ENCODE assay signal across 15 cellular contexts in the genomic region with DNA sequence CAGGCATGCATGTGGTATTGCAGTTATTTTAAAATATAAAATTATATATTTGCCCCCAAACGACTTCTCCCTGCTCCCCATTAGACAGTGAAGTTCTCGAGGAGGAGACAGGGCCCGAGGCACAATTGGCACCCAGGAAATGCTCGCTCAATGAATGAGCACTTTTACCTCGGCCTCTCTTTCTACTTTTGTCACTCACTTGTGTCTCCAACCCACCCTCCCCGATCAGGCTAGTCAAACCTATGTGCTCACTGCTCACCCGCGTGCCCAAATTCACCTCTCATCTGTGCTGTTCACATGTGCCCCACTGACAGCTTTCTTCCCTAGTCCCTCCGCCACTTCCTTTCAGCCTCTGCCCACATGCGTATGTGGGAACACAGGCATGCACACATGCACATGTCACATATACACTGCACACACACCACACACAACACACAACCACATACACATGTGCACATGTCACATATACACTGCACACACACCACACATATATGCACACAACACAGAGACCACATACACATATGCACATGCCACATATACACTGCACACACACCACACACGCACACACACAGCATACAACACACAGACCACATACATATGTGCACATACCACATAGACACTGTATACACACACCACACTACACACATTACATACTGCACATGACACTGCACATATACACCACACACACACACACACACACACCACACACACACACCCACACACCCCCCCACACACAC. TPM values are rescaled to one million over a fixed set of nuclear protein-coding genes. Genes with fewer than 3 reads are reported as not detected.
DNase-seq lines count a peak whose midpoint lies in the region; ATAC-seq and TF ChIP-seq lines count a peak whose summit lies in the region.
"Had no signal": no experiment of that assay in that cellular context is flagged by ENCODE, and none has a peak within 500 bp of the region (broad histone marks: within the 10 kb centered on the region; RNA-seq: fewer than 3 reads in every experiment).

No MANE protein-coding gene starts in this region.

- no peaks in the 10 kb centered on the region for H3K79me2 ChIP-seq in mesendoderm (ENCODE audit: control insufficient read depth, insufficient read depth, low read length)

- TF ChIP-seq EP300 in transverse colon (IDR thresholded peaks at IDR 0.05; ENCODE audit: low read depth): no peak

- H2BK5ac ChIP-seq in IMR-90 (ENCODE audit: low read depth, low read length, poor library complexity, severe bottlenecking) (peak overlapping the region; percentile 51), mesendoderm (ENCODE audit: low read length) (peak overlapping the region; percentile 45)

- H3K4ac ChIP-seq in IMR-90 (ENCODE audit: low read depth, low read length): no peak overlapping the region
- no peak overlapping the region for H3K4ac ChIP-seq in mesendoderm (ENCODE audit: low read depth, low read length)

- H4K8ac ChIP-seq in IMR-90 (ENCODE audit: low read depth in 2 of 2, low read length in 2 of 2) (no peak overlapping the region), mesendoderm (ENCODE audit: low read depth, low read length) (no peak overlapping the region)

- POLR2A ChIA-PET in IMR-90 (lab: Charles Lee; ENCODE audit: unreplicated experiment): no interaction called here
- POLR2A ChIA-PET in activated CD8-positive, alpha-beta T cell treated with anti-CD3 and anti-CD28 coated beads for 36 hours (lab: Charles Lee): no interaction called here

- TF ChIP-seq CTCF in IMR-90 (conservative IDR thresholded peaks at IDR 0.05; ENCODE audit: low read depth, low read length) (no peak), transverse colon (IDR thresholded peaks at IDR 0.05) (no peak)
- TF ChIP-seq CTCF in activated CD8-positive, alpha-beta T cell treated with anti-CD3 and anti-CD28 coated beads for 36 hours (IDR thresholded peaks at IDR 0.05): no peak

- no peaks in the 10 kb centered on the region for H3K27me3 Mint-ChIP-seq in activated CD8-positive, alpha-beta T cell treated with anti-CD3 and anti-CD28 coated beads for 36 hours
- H3K27me3 Mint-ChIP-seq: CD4-positive, alpha-beta memory T cell had no signal

- H2BK15ac ChIP-seq in IMR-90 (ENCODE audit: low read depth, low read length): no peak overlapping the region
- no peak overlapping the region for H2BK15ac ChIP-seq in mesendoderm (replicated peaks; ENCODE audit: low read depth)

- in situ Hi-C loops in IMR-90 (cut with MboI; ENCODE audit: low sequenced_read_pairs): no loop called here
- in situ Hi-C loops in transverse colon (cut with MboI; ENCODE audit: low pct_ligation_motif_present in 1 of 4, low pct_unique_long_range_greater_than_20kb in 1 of 4, low sequenced_read_pairs in 3 of 4): no loop called here

- H3K23ac ChIP-seq in IMR-90 (ENCODE audit: low read depth, low read length) (no peak overlapping the region), mesendoderm (ENCODE audit: low read length) (peak overlapping the region; percentile 66)

- no peak for TF ChIP-seq RAD21 in IMR-90 (IDR thresholded peaks at IDR 0.05; ENCODE audit: low read length)

- dilution Hi-C loops in IMR-90 (cut with HindIII; ENCODE audit: low sequenced_read_pairs, unreplicated experiment): no loop called here

- ATAC-seq in IMR-90 (ENCODE audit: low read depth) (no peak), sciatic nerve (no peak), GM21825 (IDR thresholded peaks at IDR 0.05; ENCODE audit: unreplicated experiment) (no peak)
- no peak for ATAC-seq in activated CD8-positive, alpha-beta T cell treated with anti-CD3 and anti-CD28 coated beads for 36 hours

- CTCF ChIA-PET in IMR-90 (lab: Yijun Ruan, JAX): no interaction called here
- CTCF ChIA-PET in activated CD8-positive, alpha-beta T cell treated with anti-CD3 and anti-CD28 coated beads for 36 hours (lab: Charles Lee): no interaction called here

- H3K14ac ChIP-seq in IMR-90 (replicated peaks; ENCODE audit: low read depth, low read length): no peak overlapping the region

- H3K18ac ChIP-seq in IMR-90 (ENCODE audit: low read depth, low read length) (no peak overlapping the region), mesendoderm (ENCODE audit: low read length) (no peak overlapping the region)

- no peak overlapping the region for H4K5ac ChIP-seq in IMR-90 (ENCODE audit: low read depth, low read length)
- H4K5ac ChIP-seq in mesendoderm (ENCODE audit: low read length): no peak overlapping the region

- H3K27ac Mint-ChIP-seq in activated CD8-positive, alpha-beta T cell treated with anti-CD3 and anti-CD28 coated beads for 36 hours: no peak overlapping the region
- H3K27ac Mint-ChIP-seq: CD4-positive, alpha-beta memory T cell had no signal

- no peak overlapping the region for H2AFZ ChIP-seq in IMR-90 (replicated peaks; ENCODE audit: low read length, poor library complexity)
- H2AFZ ChIP-seq: GM23248 had no signal

- peak overlapping the region; percentile 51; the same call in 1 of the 2 replicates for H2AK5ac ChIP-seq in IMR-90 (ENCODE audit: low read depth, low read length)
- H2AK5ac ChIP-seq in mesendoderm (ENCODE audit: low read length): no peak overlapping the region

- H3K27ac ChIP-seq in BLaER1 treated with 17β-estradiol and CSF1 and Interleukin-3, amounts not matched to agents 10 nM and 100 nM: no peak overlapping the region
- H3K27ac ChIP-seq in IMR-90 (ENCODE audit: insufficient read depth, low read length) (no peak overlapping the region), mesendoderm (ENCODE audit: low read depth, low read length) (no peak overlapping the region), transverse colon (no peak overlapping the region)
- H3K27ac ChIP-seq: C4-2B, GM23248 had no signal

- H3K9me3 ChIP-seq in BLaER1 treated with 17β-estradiol and CSF1 and Interleukin-3, amounts not matched to agents 10 nM and 100 nM (replicated peaks in 1 of 11): no peaks in the 10 kb centered on the region
- H3K9me3 ChIP-seq in IMR-90 (ENCODE audit: control insufficient read depth, insufficient read depth, low read length): no peaks in the 10 kb centered on the region
- H3K9me3 ChIP-seq in transverse colon: no peaks in the 10 kb centered on the region

- no peaks in the 10 kb centered on the region for H3K9me3 Mint-ChIP-seq in activated CD8-positive, alpha-beta T cell treated with anti-CD3 and anti-CD28 coated beads for 36 hours
- H3K9me3 Mint-ChIP-seq: CD4-positive, alpha-beta memory T cell had no signal

- BruUV-seq in IMR-90 (replicated peaks; lab: Mats Ljungman, UMichigan): no TSS peak

- H3K56ac ChIP-seq in IMR-90 (ENCODE audit: extremely low read depth, insufficient read depth, low read length) (no peak overlapping the region), mesendoderm (ENCODE audit: low read length) (no peak overlapping the region)

- WGBS in IMR-90 (ENCODE audit: extremely low coverage in 2 of 2, insufficient read length in 1 of 2), 2 experiments: 84% methylated on average over 7 of the region's 11 CpGs; no CpG with 5 or more reads in 1 of the 2 experiments
- no CpG with 5 or more reads among the region's 11 CpGs for WGBS in mesendoderm (ENCODE audit: extremely low coverage, insufficient coverage, low lambda C conversion rate)
- 87 to 93% methylated on average over 11 of the region's 11 CpGs for WGBS in transverse colon (ENCODE audit: low coverage in 1 of 2), 2 donors

- no peaks in the 10 kb centered on the region for H4K20me1 ChIP-seq in BLaER1 treated with 17β-estradiol and CSF1 and Interleukin-3, amounts not matched to agents 10 nM and 100 nM
- no peaks in the 10 kb centered on the region for H4K20me1 ChIP-seq in IMR-90 (ENCODE audit: insufficient read depth, low read length)

- no peaks in the 10 kb centered on the region for H3K36me3 Mint-ChIP-seq in activated CD8-positive, alpha-beta T cell treated with anti-CD3 and anti-CD28 coated beads for 36 hours (ENCODE audit: low read depth)
- H3K36me3 Mint-ChIP-seq: CD4-positive, alpha-beta memory T cell had no signal

- no peak overlapping the region for H3K9ac ChIP-seq in BLaER1 treated with 17β-estradiol and CSF1 and Interleukin-3, amounts not matched to agents 10 nM and 100 nM
- H3K9ac ChIP-seq in IMR-90 (ENCODE audit: low read depth, low read length): no peak overlapping the region
- H3K9ac ChIP-seq in mesendoderm (ENCODE audit: low read length): no peak overlapping the region
- H3K9ac ChIP-seq: GM23248 had no signal

- no peaks in the 10 kb centered on the region for H3K27me3 ChIP-seq in BLaER1 treated with 17β-estradiol and CSF1 and Interleukin-3, amounts not matched to agents 10 nM and 100 nM
- H3K27me3 ChIP-seq in IMR-90 (ENCODE audit: control insufficient read depth, insufficient read depth, low read length) (peaks cover 2% of the 10 kb centered on the region), mesendoderm (ENCODE audit: insufficient read depth, low read length, poor library complexity) (no peaks in the 10 kb centered on the region), transverse colon (no peaks in the 10 kb centered on the region)

- peaks cover 4% of the 10 kb centered on the region for H3K9me1 ChIP-seq in IMR-90 (ENCODE audit: insufficient read depth, low read length)

- H3K4me1 ChIP-seq in BLaER1 treated with 17β-estradiol and CSF1 and Interleukin-3, amounts not matched to agents 10 nM and 100 nM: peaks cover 4 to 17% (median 12%) of the 10 kb centered on the region in 10 experiments; a peak in 18 of 20 replicates
- peaks cover 4% of the 10 kb centered on the region; the same call in 1 of the 2 replicates for H3K4me1 ChIP-seq in IMR-90 (ENCODE audit: control insufficient read depth, insufficient read depth, low read length)
- peaks cover 2% of the 10 kb centered on the region for H3K4me1 ChIP-seq in mesendoderm (ENCODE audit: control insufficient read depth, low read depth, low read length)
- H3K4me1 ChIP-seq in transverse colon: peaks cover 0 to 4% (median 0%) of the 10 kb centered on the region in 4 donors

- no peak overlapping the region for H2BK120ac ChIP-seq in IMR-90 (ENCODE audit: low read depth, low read length)
- H2BK120ac ChIP-seq in mesendoderm (ENCODE audit: low read depth, low read length): no peak overlapping the region

- no peak overlapping the region for H3K4me3 Mint-ChIP-seq in activated CD8-positive, alpha-beta T cell treated with anti-CD3 and anti-CD28 coated beads for 36 hours
- H3K4me3 Mint-ChIP-seq: CD4-positive, alpha-beta memory T cell had no signal

- DNase-seq in IMR-90 (no peak), mesendoderm (no peak), sciatic nerve (ENCODE audit: low spot score) (peak; percentile 28), transverse colon (no peak), DMS53 (lab: John Stamatoyannopoulos, UW) (no peak)
- DNase-seq in activated CD8-positive, alpha-beta T cell treated with anti-CD3 and anti-CD28 coated beads for 36 hours: no peak
- DNase-seq: ACHN; CD4-positive, alpha-beta memory T cell; COR-L47; GF-D8; GM23248; H7 had no signal

- no peaks in the 10 kb centered on the region for H3K4me1 Mint-ChIP-seq in activated CD8-positive, alpha-beta T cell treated with anti-CD3 and anti-CD28 coated beads for 36 hours (ENCODE audit: low read depth)
- H3K4me1 Mint-ChIP-seq: CD4-positive, alpha-beta memory T cell had no signal

- H3K4me3 ChIP-seq in BLaER1 treated with 17β-estradiol and CSF1 and Interleukin-3, amounts not matched to agents 10 nM and 100 nM: no peak overlapping the region
- H3K4me3 ChIP-seq in IMR-90 (ENCODE audit: insufficient read depth, low read depth, low read length) (no peak overlapping the region), mesendoderm (ENCODE audit: low read length) (no peak overlapping the region), transverse colon (no peak overlapping the region)
- H3K4me3 ChIP-seq: GM23248 had no signal

- intact Hi-C loops in IMR-90 (cut with micrococcal nuclease) (no loop called here), sciatic nerve (cut with DNase I) (no loop called here), transverse colon (cut with DNase I; ENCODE audit: low total_unique reads) (no loop called here)
- intact Hi-C loops in activated CD8-positive, alpha-beta T cell treated with anti-CD3 and anti-CD28 coated beads for 36 hours (cut with micrococcal nuclease): no loop called here

- H3K79me1 ChIP-seq in IMR-90 (ENCODE audit: low read depth in 1 of 2, low read length in 2 of 2) (no peaks in the 10 kb centered on the region), mesendoderm (ENCODE audit: low read length) (no peaks in the 10 kb centered on the region)

- TF ChIP-seq POLR2A in IMR-90 (IDR thresholded peaks at IDR 0.05; ENCODE audit: low read depth, low read length) (no peak), transverse colon (IDR thresholded peaks at IDR 0.05) (no peak)

- H4K91ac ChIP-seq in IMR-90 (ENCODE audit: insufficient read depth, low read depth, low read length): no peak overlapping the region

- no peak overlapping the region for H2AK9ac ChIP-seq in IMR-90 (replicated peaks; ENCODE audit: low read depth, low read length, poor library complexity)

- peak overlapping the region; percentile 16 to 66 (median 55); a peak in 19 of 22 replicates for H3K4me2 ChIP-seq in BLaER1 treated with 17β-estradiol and CSF1 and Interleukin-3, amounts not matched to agents 10 nM and 100 nM
- H3K4me2 ChIP-seq in IMR-90 (ENCODE audit: low read depth, low read length) (no peak overlapping the region), mesendoderm (ENCODE audit: low read length) (no peak overlapping the region)

- no peaks in the 10 kb centered on the region for H3K36me3 ChIP-seq in BLaER1 treated with 17β-estradiol and CSF1 and Interleukin-3, amounts not matched to agents 10 nM and 100 nM
- H3K36me3 ChIP-seq in IMR-90 (ENCODE audit: control insufficient read depth, insufficient read depth, low read length) (no peaks in the 10 kb centered on the region), mesendoderm (ENCODE audit: control insufficient read depth, insufficient read depth, low read length) (no peaks in the 10 kb centered on the region), transverse colon (no peaks in the 10 kb centered on the region)

- H2BK20ac ChIP-seq in IMR-90 (ENCODE audit: low read depth, low read length): no peak overlapping the region

RNA-seq across cellular contexts. Expression of a gene that starts 46.3 kb away (rescaled TPM):
- 57.7 and 58.6 TPM in 2 replicates for total RNA-seq in IMR-90 (2012; rRNA removed)
- 18.7 and 21.2 TPM in 2 replicates for polyA plus RNA-seq in IMR-90 (2012; rRNA removed)
- polyA plus RNA-seq in IMR-90 (2012; cell fraction: cytosol; rRNA removed): 3.7 and 4.9 TPM in 2 replicates
- polyA plus RNA-seq in IMR-90 (2012; cell fraction: nucleus; rRNA removed; ENCODE audit: low replicate concordance): 5.5 and 51.9 TPM in 2 replicates
- polyA plus RNA-seq in mesendoderm (2013, experiment 1 of 2): 43.0 TPM
- 43.5 TPM for polyA plus RNA-seq in mesendoderm (2013, experiment 2 of 2)
- 116 TPM for total RNA-seq in sciatic nerve
- 10 to 100 TPM; 57.6 to 62.2 TPM for total RNA-seq in activated CD8-positive, alpha-beta T cell treated with anti-CD3 and anti-CD28 coated beads for 36 hours
- total RNA-seq in transverse colon: 100 to 1,000 TPM; 134 to 211 (median 152) TPM

Comparison
In these comparisons a context has a peak if more than half of its experiments do, and no peak if none do; other contexts are left out.
1. H3K4me2 ChIP-seq: peak in BLaER1 treated with 17β-estradiol and CSF1 and Interleukin-3, amounts not matched to agents 10 nM and 100 nM (11 of 11); none in IMR-90 (single experiment) and mesendoderm (single experiment).